In genomic region chr1:25247024-25247828, GRCh38 we compare ENCODE assay signal across 8 cellular contexts. TPM values are rescaled to one million over a fixed set of nuclear protein-coding genes. Genes with fewer than 3 reads are reported as not detected.
A peak's percentile ranks its signal among the peaks of the same experiment; 100 is the strongest.
DNase-seq lines count a peak whose midpoint lies in the region; ATAC-seq and TF ChIP-seq lines count a peak whose summit lies in the region.

Gene RSRP1 (minus strand): TSS chr1:25247454. CDS start chr1:25246963, 491 bp downstream.

- no peaks in the 10 kb centered on the region for H3K9me3 ChIP-seq in liver (ENCODE audit: control insufficient read depth in 4 of 4, low read length in 3 of 4)

- TF ChIP-seq CTCF in liver (IDR thresholded peaks at IDR 0.05; ENCODE audit: low read depth, low read length, missing input control), result no peak

- peak within 1 kb of the TSS; percentile 82 to 96 for H3K9ac ChIP-seq in liver (ENCODE audit: low read depth in 1 of 2, low read length in 2 of 2)

- ATAC-seq in GM19372 (IDR thresholded peaks at IDR 0.05; ENCODE audit: low read depth, unreplicated experiment) (peak; percentile 79), HG03558 (IDR thresholded peaks at IDR 0.05; ENCODE audit: extremely low read depth, unreplicated experiment) (peak; percentile 53)

- peak within 1 kb of the TSS; percentile 96 to 98 for H3K27ac ChIP-seq in liver (ENCODE audit: low read depth in 1 of 2, low read length in 2 of 2)

- peaks cover 13 to 30% (median 26%) of the 10 kb centered on the region in 4 donors for H3K36me3 ChIP-seq in liver (ENCODE audit: control insufficient read depth in 4 of 4, insufficient read depth in 3 of 4, low read depth in 1 of 4, low read length in 3 of 4)

- peak within 1 kb of the TSS; percentile 66 to 100 (median 99) for H3K4me3 ChIP-seq in liver (ENCODE audit: low read depth in 1 of 3, low read length in 3 of 3)

- no peak for TF ChIP-seq RAD21 in liver (IDR thresholded peaks at IDR 0.05)

- DNase-seq in C1 segment of cervical spinal cord (lab: John Stamatoyannopoulos, UW) (peak; percentile 95 to 100 (median 98)), NCI-H774 (lab: John Stamatoyannopoulos, UW) (peak; percentile 89), dermis microvascular lymphatic vessel endothelial cell (ENCODE audit: low read depth in 2 of 2) (peak; percentile 95 to 98)
- DNase-seq in activated CD4-positive, alpha-beta T cell treated with anti-CD3 and anti-CD28 coated beads, Interleukin-2, amount 50 U/mL, for 48 hours, result peak; percentile 100
- peak; percentile 100 for DNase-seq in stimulated activated CD4-positive, alpha-beta T cell treated with anti-CD3 and anti-CD28 coated beads, Interleukin-4, amount 100 ng/mL, for 24 hours

- WGBS in liver, result under 1% methylated on average over 79 of the region's 79 CpGs

- H3K27me3 ChIP-seq in liver (ENCODE audit: control insufficient read depth in 4 of 4, insufficient read depth in 4 of 4, low read length in 3 of 4), result no peaks in the 10 kb centered on the region

- H3K4me1 ChIP-seq in liver (ENCODE audit: control insufficient read depth in 4 of 4, insufficient read depth in 4 of 4, low read length in 3 of 4), result peaks cover 1 to 28% (median 16%) of the 10 kb centered on the region in 4 donors

TF ChIP-seq in liver, 16 proteins besides CTCF, POLR2A, EP300 and RAD21:
- TF ChIP-seq ATF3 (IDR thresholded peaks at IDR 0.05), result no peak
- TF ChIP-seq MAX (IDR thresholded peaks at IDR 0.05), result no peak
- peak; percentile 74 for TF ChIP-seq SP1 (IDR thresholded peaks at IDR 0.05)
- no peak for TF ChIP-seq ZBTB33 (IDR thresholded peaks at IDR 0.05)
- peak in 1 of 2 donors; percentile 15 for TF ChIP-seq RXRA (IDR thresholded peaks at IDR 0.05)
- peak in 1 of 2 donors; percentile 5 for TF ChIP-seq HNF4A (conservative IDR thresholded peaks at IDR 0.05)
- no peak for TF ChIP-seq NR2F2 (IDR thresholded peaks at IDR 0.05)
- no peak for TF ChIP-seq HNF4G (IDR thresholded peaks at IDR 0.05)
- no peak for TF ChIP-seq EGR1 (IDR thresholded peaks at IDR 0.05; ENCODE audit: low read depth in 2 of 2)
- no peak for TF ChIP-seq JUND (IDR thresholded peaks at IDR 0.05)
- TF ChIP-seq YY1 (IDR thresholded peaks at IDR 0.05), result no peak
- peak; percentile 96 for TF ChIP-seq REST (IDR thresholded peaks at IDR 0.05)
- no peak for TF ChIP-seq FOXA2 (IDR thresholded peaks at IDR 0.05)
- TF ChIP-seq FOXA1 (IDR thresholded peaks at IDR 0.05), result no peak
- peak; percentile 99 for TF ChIP-seq TAF1 (conservative IDR thresholded peaks at IDR 0.05)
- TF ChIP-seq GABPA (IDR thresholded peaks at IDR 0.05 in 1 of 2, conservative IDR thresholded peaks at IDR 0.05 in 1 of 2), result peak in 1 of 2 donors; percentile 64

RNA-seq across cellular contexts. Expression of gene RSRP1, which starts in this region (rescaled TPM):
- total RNA-seq in dermis microvascular lymphatic vessel endothelial cell (96.4 and 135 TPM in 2 replicates), liver (100 to 1,000 TPM; 101 TPM)
- polyA plus RNA-seq in liver, result 10 to 100 TPM; 19.9 to 46.7 TPM

Comparison
In these comparisons a context has a peak if more than half of its experiments do, and no peak if none do; other contexts are left out.
1. Peak in every context shown above with its lines: DNase-seq, ATAC-seq, H3K4me3 ChIP-seq and H3K27ac ChIP-seq.